8 cellular contexts compared by ENCODE assay signal in the genomic region with DNA sequence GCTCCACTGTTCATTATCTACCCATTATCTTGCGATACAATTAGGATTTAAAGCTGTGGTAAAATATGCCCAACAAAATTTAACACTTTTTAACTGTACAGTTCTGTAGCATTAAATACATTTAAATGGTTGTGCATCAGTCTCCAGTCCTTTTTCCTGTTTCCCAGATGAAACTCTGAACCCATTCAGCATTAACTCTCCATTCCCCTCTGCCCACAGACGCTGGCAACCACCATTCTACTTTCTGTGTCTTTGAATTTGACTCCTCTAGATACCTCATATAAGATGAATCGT. TPM values are rescaled to one million over a fixed set of nuclear protein-coding genes. Genes with fewer than 3 reads are reported as not detected.
DNase-seq lines count a peak whose midpoint lies in the region; ATAC-seq and TF ChIP-seq lines count a peak whose summit lies in the region.

No MANE protein-coding gene starts in this region.

- CTCF ChIA-PET in activated CD8-positive, alpha-beta memory T cell treated with anti-CD3 and anti-CD28 coated beads, Interleukin-2, amount 10 ng/mL, durations not matched to agents 7 days and 5 days (lab: Charles Lee), result interaction anchor here (1.3 to 7.4 kb wide), 12 partner anchors 8 to 40 kb away, joined by 4 to 129 read pairs (median 9); partner anchors contain the start of gene TRIM41
- CTCF ChIA-PET in Panc1 (lab: Charles Lee), result interaction anchor here (0.6 kb wide), 2 partner anchors 20 to 39 kb away, joined by 4 to 8 read pairs; no protein-coding TSS in a partner anchor

- intact Hi-C loops in Panc1 (cut with micrococcal nuclease; ENCODE audit: unreplicated experiment), result no loop called here
- intact Hi-C loops in thyroid gland (cut with DNase I), result no loop called here

- H3K27ac ChIP-seq in Panc1 (ENCODE audit: low read length), result 0 out of 2 replicates have a peak overlapping the region, but pooled peaks have one; percentile 7
- H3K27ac ChIP-seq in thyroid gland, result peak overlapping the region in 1 of 3 donors; percentile 68

- no peaks in the 10 kb centered on the region for H3K36me3 ChIP-seq in Panc1 (ENCODE audit: control insufficient read depth, insufficient read depth, low read length)
- H3K36me3 ChIP-seq in thyroid gland, result no peaks in the 10 kb centered on the region

- 50 to 57% methylated on average over 3 of the region's 3 CpGs for WGBS in thyroid gland, 2 donors

- H3K4me1 ChIP-seq in Panc1 (ENCODE audit: control insufficient read depth, insufficient read depth, low read length) (peaks cover 17% of the 10 kb centered on the region), thyroid gland (peaks cover 12 to 16% of the 10 kb centered on the region in 2 donors)

- peak overlapping the region; percentile 85 for H3K4me3 Mint-ChIP-seq in activated CD8-positive, alpha-beta memory T cell treated with anti-CD3 and anti-CD28 coated beads, Interleukin-2, amount 10 ng/mL, durations not matched to agents 7 days and 5 days
- peak overlapping the region; percentile 82 for H3K4me3 Mint-ChIP-seq in stimulated activated effector memory CD8-positive, alpha-beta T cell treated with anti-CD3 and anti-CD28 coated beads, Interleukin-12 subunit alpha, Interleukin-12 subunit beta, amount 100 ng/mL, for 72 hours

- H3K36me3 Mint-ChIP-seq in activated CD8-positive, alpha-beta memory T cell treated with anti-CD3 and anti-CD28 coated beads, Interleukin-2, amount 10 ng/mL, durations not matched to agents 7 days and 5 days, result no peaks in the 10 kb centered on the region
- H3K36me3 Mint-ChIP-seq in stimulated activated effector memory CD8-positive, alpha-beta T cell treated with anti-CD3 and anti-CD28 coated beads, Interleukin-12 subunit alpha, Interleukin-12 subunit beta, amount 100 ng/mL, for 72 hours, result peaks cover 31% of the 10 kb centered on the region

- no TSS peak for BruUV-seq in Panc1 (replicated peaks; lab: Mats Ljungman, UMichigan)

- no peak for DNase-seq in activated CD8-positive, alpha-beta memory T cell treated with anti-CD3 and anti-CD28 coated beads, Interleukin-2, amount 10 ng/mL, durations not matched to agents 7 days and 5 days
- no peak for DNase-seq in activated CD8-positive, alpha-beta memory T cell treated with anti-CD3 and anti-CD28 coated beads, Interleukin-2, amount 50 U/mL, for 4 hours
- DNase-seq in Panc1 (ENCODE audit: low read depth, low spot score), result no peak
- no peak for DNase-seq in epithelial cell of proximal tubule (ENCODE audit: low read depth)
- DNase-seq in stimulated activated effector memory CD8-positive, alpha-beta T cell treated with anti-CD3 and anti-CD28 coated beads, Interleukin-12 subunit alpha, Interleukin-12 subunit beta, amount 100 ng/mL, for 72 hours (ENCODE audit: low spot score in 2 of 2), result no peak
- no peak for DNase-seq in inferior parietal cortex (ENCODE audit: extremely low spot score)
- DNase-seq in NCI-H1092 (lab: John Stamatoyannopoulos, UW), result no peak
- DNase-seq in thyroid gland, result no peak

- H3K9me3 Mint-ChIP-seq in activated CD8-positive, alpha-beta memory T cell treated with anti-CD3 and anti-CD28 coated beads, Interleukin-2, amount 10 ng/mL, durations not matched to agents 7 days and 5 days (ENCODE audit: low read depth), result no peaks in the 10 kb centered on the region
- H3K9me3 Mint-ChIP-seq in stimulated activated effector memory CD8-positive, alpha-beta T cell treated with anti-CD3 and anti-CD28 coated beads, Interleukin-12 subunit alpha, Interleukin-12 subunit beta, amount 100 ng/mL, for 72 hours, result no peaks in the 10 kb centered on the region

- ATAC-seq in activated CD8-positive, alpha-beta memory T cell treated with anti-CD3 and anti-CD28 coated beads, Interleukin-2, amount 10 ng/mL, durations not matched to agents 7 days and 5 days, result no peak
- ATAC-seq in Panc1, result no peak
- no peak for ATAC-seq in stimulated activated effector memory CD8-positive, alpha-beta T cell treated with anti-CD3 and anti-CD28 coated beads, Interleukin-12 subunit alpha, Interleukin-12 subunit beta, amount 100 ng/mL, for 72 hours

- no peak for TF ChIP-seq CTCF in Panc1 (IDR thresholded peaks at IDR 0.05)
- TF ChIP-seq CTCF in epithelial cell of proximal tubule (conservative IDR thresholded peaks at IDR 0.05; ENCODE audit: low read depth, low read length), result no peak
- TF ChIP-seq CTCF in thyroid gland (IDR thresholded peaks at IDR 0.05), result no peak

- H3K4me3 ChIP-seq in Panc1 (ENCODE audit: low read depth in 2 of 2, low read length in 2 of 2) (peak overlapping the region; percentile 9 to 18; a peak in 3 of 4 replicates), epithelial cell of proximal tubule (ENCODE audit: low read depth, low read length) (peak overlapping the region; percentile 68), thyroid gland (replicated peaks in 1 of 3) (no peak overlapping the region)

- in situ Hi-C loops in Panc1 (cut with HindIII; ENCODE audit: low pct_unique_long_range_greater_than_20kb, low sequenced_read_pairs), result no loop called here

- H3K27me3 Mint-ChIP-seq in activated CD8-positive, alpha-beta memory T cell treated with anti-CD3 and anti-CD28 coated beads, Interleukin-2, amount 10 ng/mL, durations not matched to agents 7 days and 5 days, result peaks cover 25% of the 10 kb centered on the region

- POLR2A ChIA-PET in Panc1 (lab: Charles Lee), result interaction anchor here (0.6 to 1.0 kb wide), 6 partner anchors 12 to 358 kb away, joined by 3 to 10 read pairs (median 4); no protein-coding TSS in a partner anchor

- no peak for TF ChIP-seq POLR2A in thyroid gland (IDR thresholded peaks at IDR 0.05)

- peak overlapping the region; percentile 90 for H3K27ac Mint-ChIP-seq in activated CD8-positive, alpha-beta memory T cell treated with anti-CD3 and anti-CD28 coated beads, Interleukin-2, amount 10 ng/mL, durations not matched to agents 7 days and 5 days
- H3K27ac Mint-ChIP-seq in stimulated activated effector memory CD8-positive, alpha-beta T cell treated with anti-CD3 and anti-CD28 coated beads, Interleukin-12 subunit alpha, Interleukin-12 subunit beta, amount 100 ng/mL, for 72 hours, result peak overlapping the region; percentile 100

- peaks cover 27% of the 10 kb centered on the region for H3K4me1 Mint-ChIP-seq in activated CD8-positive, alpha-beta memory T cell treated with anti-CD3 and anti-CD28 coated beads, Interleukin-2, amount 10 ng/mL, durations not matched to agents 7 days and 5 days
- H3K4me1 Mint-ChIP-seq in stimulated activated effector memory CD8-positive, alpha-beta T cell treated with anti-CD3 and anti-CD28 coated beads, Interleukin-12 subunit alpha, Interleukin-12 subunit beta, amount 100 ng/mL, for 72 hours, result peaks cover 39% of the 10 kb centered on the region

- no peaks in the 10 kb centered on the region for H3K27me3 ChIP-seq in Panc1 (ENCODE audit: control insufficient read depth, insufficient read depth, low read length)
- H3K27me3 ChIP-seq in thyroid gland, result no peaks in the 10 kb centered on the region

- H3K9me3 ChIP-seq in Panc1 (ENCODE audit: control insufficient read depth, insufficient read depth, low read depth, low read length) (no peaks in the 10 kb centered on the region), thyroid gland (no peaks in the 10 kb centered on the region)

RNA-seq across cellular contexts. Expression of gene TRIM7, which starts 2.9 kb away (rescaled TPM):
- total RNA-seq in activated CD8-positive, alpha-beta memory T cell treated with anti-CD3 and anti-CD28 coated beads, Interleukin-2, amount 10 ng/mL, durations not matched to agents 7 days and 5 days, result 1 to 10 TPM; 1.6 to 1.7 TPM
- total RNA-seq in Panc1 (2021; ENCODE audit: unreplicated experiment) (25.8 TPM), epithelial cell of proximal tubule (2.7 and 14.6 TPM in 2 replicates), thyroid gland (10 to 100 TPM; 12.3 to 14.2 (median 13.0) TPM)
- polyA plus RNA-seq in Panc1 (2012; ENCODE audit: insufficient read length), result 21.3 TPM

RNA-seq across cellular contexts. Expression of gene TRIM41, which starts 15.2 kb away (rescaled TPM):
- 10 to 100 TPM; 40.7 to 44.9 TPM for total RNA-seq in activated CD8-positive, alpha-beta memory T cell treated with anti-CD3 and anti-CD28 coated beads, Interleukin-2, amount 10 ng/mL, durations not matched to agents 7 days and 5 days
- total RNA-seq in Panc1 (2021; ENCODE audit: unreplicated experiment), result 58.3 TPM
- 72.2 TPM for polyA plus RNA-seq in Panc1 (2012; ENCODE audit: insufficient read length)
- total RNA-seq in epithelial cell of proximal tubule, result 10.6 and 12.4 TPM in 2 replicates
- total RNA-seq in thyroid gland, result 10 to 100 TPM; 18.8 to 31.1 (median 22.8) TPM

RNA-seq across cellular contexts. Expression of gene RACK1, which starts 35.8 kb away (rescaled TPM):
- total RNA-seq in activated CD8-positive, alpha-beta memory T cell treated with anti-CD3 and anti-CD28 coated beads, Interleukin-2, amount 10 ng/mL, durations not matched to agents 7 days and 5 days, result 1,000 to 10,000 TPM; 1,565 to 1,861 TPM
- total RNA-seq in Panc1 (2021; ENCODE audit: unreplicated experiment) (1,623 TPM), epithelial cell of proximal tubule (2,747 and 3,067 TPM in 2 replicates), thyroid gland (1,000 to 10,000 TPM; 2,254 to 3,332 (median 2,569) TPM)
- 2,695 TPM for polyA plus RNA-seq in Panc1 (2012; ENCODE audit: insufficient read length)

RNA-seq across cellular contexts. Expression of gene TRIM52, which starts 53.0 kb away (rescaled TPM):
- 10 to 100 TPM; 20.0 to 26.2 TPM for total RNA-seq in activated CD8-positive, alpha-beta memory T cell treated with anti-CD3 and anti-CD28 coated beads, Interleukin-2, amount 10 ng/mL, durations not matched to agents 7 days and 5 days
- 9.3 TPM for total RNA-seq in Panc1 (2021; ENCODE audit: unreplicated experiment)
- polyA plus RNA-seq in Panc1 (2012; ENCODE audit: insufficient read length), result 5.2 TPM
- 1.6 and 3.5 TPM in 2 replicates for total RNA-seq in epithelial cell of proximal tubule
- total RNA-seq in thyroid gland, result 10 to 100 TPM; 14.8 to 30.8 (median 23.8) TPM

Comparison
In these comparisons a context has a peak if more than half of its experiments do, and no peak if none do; other contexts are left out.
1. H3K4me3 ChIP-seq: peak in Panc1 (2 of 2) and epithelial cell of proximal tubule (single experiment); none in thyroid gland (0 of 3).